ENCODE assay signal across 16 cellular contexts in the genomic region with DNA sequence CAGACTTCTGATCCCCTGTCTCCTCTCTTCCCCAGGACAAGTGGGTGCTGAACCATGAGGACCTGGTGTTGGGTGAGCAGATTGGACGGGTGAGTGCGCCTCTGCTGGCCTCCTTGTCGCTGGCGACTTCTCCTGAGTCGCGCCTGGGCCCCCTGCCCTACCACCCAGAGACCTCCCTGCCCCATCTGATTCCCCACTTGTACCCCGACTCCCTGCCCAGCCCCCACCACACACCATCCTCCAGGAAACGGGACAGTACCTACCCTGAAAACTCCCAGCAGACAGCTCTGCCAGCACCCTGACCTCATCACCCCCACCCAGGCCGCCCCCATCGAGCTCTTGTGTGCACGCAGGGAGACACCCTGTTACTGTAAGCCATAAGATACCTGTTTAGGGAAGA. TPM values are rescaled to one million over a fixed set of nuclear protein-coding genes. Genes with fewer than 3 reads are reported as not detected.
DNase-seq lines count a peak whose midpoint lies in the region; ATAC-seq, FAIRE-seq and TF ChIP-seq lines count a peak whose summit lies in the region.
"Had no signal": no experiment of that assay in that cellular context is flagged by ENCODE, and none has a peak within 500 bp of the region (broad histone marks: within the 10 kb centered on the region; RNA-seq: fewer than 3 reads in every experiment).

No MANE protein-coding gene starts in this region.

- H3K9ac ChIP-seq in kidney (ENCODE audit: low read length in 2 of 2): no peak overlapping the region

- no peaks in the 10 kb centered on the region for H3K4me1 ChIP-seq in kidney (ENCODE audit: control insufficient read depth in 1 of 2, insufficient read depth in 1 of 2, low read depth in 1 of 2, low read length in 2 of 2)
- H3K4me1 ChIP-seq: HAP-1 had no signal

- H3K27ac ChIP-seq in kidney (ENCODE audit: low read depth in 2 of 2, low read length in 2 of 2): no peak overlapping the region
- H3K27ac ChIP-seq: BLaER1 treated with 17β-estradiol and CSF1 and Interleukin-3, amounts not matched to agents 10 nM and 100 nM had no signal

- H3K27me3 Mint-ChIP-seq in activated naive CD4-positive, alpha-beta T cell treated with anti-CD3 and anti-CD28 coated beads, Interleukin-2, amount 10 ng/mL, durations not matched to agents 7 days and 5 days: no peaks in the 10 kb centered on the region
- no peaks in the 10 kb centered on the region for H3K27me3 Mint-ChIP-seq in activated naive CD4-positive, alpha-beta T cell treated with anti-CD3 and anti-CD28 coated beads for 36 hours (ENCODE audit: low read depth)
- H3K27me3 Mint-ChIP-seq in CD14-positive monocyte (ENCODE audit: low read depth in 3 of 3): peaks cover 0 to 1% (median 0%) of the 10 kb centered on the region in 3 donors
- H3K27me3 Mint-ChIP-seq in activated T-helper 1 cell treated with anti-CD3 and anti-CD28 coated beads, Interleukin-12 subunit alpha, Interleukin-12 subunit beta, Interleukin-2, Interleukin-4 antibody, amounts not matched to agents 30 ng/mL and 10 ng/mL and 1 ng/mL, durations not matched to agents 14 hours and 24 hours and 36 hours (ENCODE audit: insufficient read depth): no peaks in the 10 kb centered on the region
- H3K27me3 Mint-ChIP-seq: CD4-positive, alpha-beta T cell had no signal

- no peak for DNase-seq in activated naive CD4-positive, alpha-beta T cell treated with anti-CD3 and anti-CD28 coated beads, Interleukin-2, amount 10 ng/mL, durations not matched to agents 7 days and 5 days
- DNase-seq in activated naive CD4-positive, alpha-beta T cell treated with anti-CD3 and anti-CD28 coated beads for 36 hours: no peak
- DNase-seq in CD14-positive monocyte (ENCODE audit: low spot score) (no peak), kidney (peak; percentile 60), SW 1271 (lab: John Stamatoyannopoulos, UW) (no peak), activated gamma-delta T cell treated with Interleukin-2 at 50 U/mL for 16 hours (no peak)
- DNase-seq in activated T-helper 1 cell treated with anti-CD3 and anti-CD28 coated beads, Interleukin-12 subunit alpha, Interleukin-12 subunit beta, Interleukin-2, Interleukin-4 antibody, amounts not matched to agents 30 ng/mL and 10 ng/mL and 1 ng/mL, durations not matched to agents 14 hours and 24 hours and 36 hours (ENCODE audit: low spot score): no peak
- DNase-seq: ACHN; CD4-positive, alpha-beta T cell; DMS79 had no signal

- TF ChIP-seq CTCF in CD14-positive monocyte (IDR thresholded peaks at IDR 0.05) (no peak), kidney (IDR thresholded peaks at IDR 0.05; ENCODE audit: borderline replicate concordance, extremely low read depth, insufficient read depth) (no peak)

- no peaks in the 10 kb centered on the region for H3K9me3 Mint-ChIP-seq in activated naive CD4-positive, alpha-beta T cell treated with anti-CD3 and anti-CD28 coated beads, Interleukin-2, amount 10 ng/mL, durations not matched to agents 7 days and 5 days
- H3K9me3 Mint-ChIP-seq in activated naive CD4-positive, alpha-beta T cell treated with anti-CD3 and anti-CD28 coated beads for 36 hours: no peaks in the 10 kb centered on the region
- no peaks in the 10 kb centered on the region for H3K9me3 Mint-ChIP-seq in CD14-positive monocyte
- no peaks in the 10 kb centered on the region for H3K9me3 Mint-ChIP-seq in activated T-helper 1 cell treated with anti-CD3 and anti-CD28 coated beads, Interleukin-12 subunit alpha, Interleukin-12 subunit beta, Interleukin-2, Interleukin-4 antibody, amounts not matched to agents 30 ng/mL and 10 ng/mL and 1 ng/mL, durations not matched to agents 14 hours and 24 hours and 36 hours
- H3K9me3 Mint-ChIP-seq: CD4-positive, alpha-beta T cell; GM23338 had no signal

- no peak for FAIRE-seq in kidney (lab: Jason Lieb, UNC)
- FAIRE-seq: GM12878, GM18507 had no signal

- ATAC-seq in GM18511 (IDR thresholded peaks at IDR 0.05; ENCODE audit: unreplicated experiment): no peak
- ATAC-seq: GM12878, GM23338 had no signal

- H3K4me3 Mint-ChIP-seq in activated naive CD4-positive, alpha-beta T cell treated with anti-CD3 and anti-CD28 coated beads, Interleukin-2, amount 10 ng/mL, durations not matched to agents 7 days and 5 days: no peak overlapping the region
- no peak overlapping the region for H3K4me3 Mint-ChIP-seq in activated naive CD4-positive, alpha-beta T cell treated with anti-CD3 and anti-CD28 coated beads for 36 hours
- no peak overlapping the region for H3K4me3 Mint-ChIP-seq in CD14-positive monocyte
- no peak overlapping the region for H3K4me3 Mint-ChIP-seq in activated T-helper 1 cell treated with anti-CD3 and anti-CD28 coated beads, Interleukin-12 subunit alpha, Interleukin-12 subunit beta, Interleukin-2, Interleukin-4 antibody, amounts not matched to agents 30 ng/mL and 10 ng/mL and 1 ng/mL, durations not matched to agents 14 hours and 24 hours and 36 hours
- H3K4me3 Mint-ChIP-seq: CD4-positive, alpha-beta T cell; GM23338 had no signal

- H3K36me3 Mint-ChIP-seq in activated naive CD4-positive, alpha-beta T cell treated with anti-CD3 and anti-CD28 coated beads, Interleukin-2, amount 10 ng/mL, durations not matched to agents 7 days and 5 days: peaks cover 8% of the 10 kb centered on the region
- no peaks in the 10 kb centered on the region for H3K36me3 Mint-ChIP-seq in activated naive CD4-positive, alpha-beta T cell treated with anti-CD3 and anti-CD28 coated beads for 36 hours (ENCODE audit: low read depth)
- H3K36me3 Mint-ChIP-seq in CD14-positive monocyte: peaks cover 66 to 92% of the 10 kb centered on the region in 2 donors
- H3K36me3 Mint-ChIP-seq in activated T-helper 1 cell treated with anti-CD3 and anti-CD28 coated beads, Interleukin-12 subunit alpha, Interleukin-12 subunit beta, Interleukin-2, Interleukin-4 antibody, amounts not matched to agents 30 ng/mL and 10 ng/mL and 1 ng/mL, durations not matched to agents 14 hours and 24 hours and 36 hours (ENCODE audit: low read depth): peaks cover 47% of the 10 kb centered on the region

- no peaks in the 10 kb centered on the region for H3K4me1 Mint-ChIP-seq in activated naive CD4-positive, alpha-beta T cell treated with anti-CD3 and anti-CD28 coated beads, Interleukin-2, amount 10 ng/mL, durations not matched to agents 7 days and 5 days
- no peaks in the 10 kb centered on the region for H3K4me1 Mint-ChIP-seq in activated naive CD4-positive, alpha-beta T cell treated with anti-CD3 and anti-CD28 coated beads for 36 hours (ENCODE audit: low read depth)
- H3K4me1 Mint-ChIP-seq in CD14-positive monocyte: peaks cover 34% of the 10 kb centered on the region
- peaks cover 12% of the 10 kb centered on the region for H3K4me1 Mint-ChIP-seq in activated T-helper 1 cell treated with anti-CD3 and anti-CD28 coated beads, Interleukin-12 subunit alpha, Interleukin-12 subunit beta, Interleukin-2, Interleukin-4 antibody, amounts not matched to agents 30 ng/mL and 10 ng/mL and 1 ng/mL, durations not matched to agents 14 hours and 24 hours and 36 hours (ENCODE audit: low read depth)

- no peaks in the 10 kb centered on the region for H3K9me3 ChIP-seq in kidney (ENCODE audit: control insufficient read depth in 1 of 2, low read length in 2 of 2)
- H3K9me3 ChIP-seq: BLaER1 treated with 17β-estradiol and CSF1 and Interleukin-3, amounts not matched to agents 10 nM and 100 nM; HAP-1 had no signal

- peaks cover 4% of the 10 kb centered on the region in 2 donors for H3K36me3 ChIP-seq in kidney (ENCODE audit: control insufficient read depth in 1 of 2, insufficient read depth in 2 of 2, low read length in 2 of 2)

- H3K4me3 ChIP-seq in kidney (ENCODE audit: low read length in 2 of 2): no peak overlapping the region
- H3K4me3 ChIP-seq: BLaER1 treated with 17β-estradiol and CSF1 and Interleukin-3, amounts not matched to agents 10 nM and 100 nM; GM12878; GM23338; HAP-1 had no signal

- intact Hi-C loops in activated naive CD4-positive, alpha-beta T cell treated with anti-CD3 and anti-CD28 coated beads for 36 hours (cut with micrococcal nuclease): no loop called here
- intact Hi-C loops in CD14-positive monocyte (cut with micrococcal nuclease): no loop called here
- intact Hi-C loops in activated T-helper 1 cell treated with anti-CD3 and anti-CD28 coated beads, Interleukin-12 subunit alpha, Interleukin-12 subunit beta, Interleukin-2, Interleukin-4 antibody, amounts not matched to agents 30 ng/mL and 10 ng/mL and 1 ng/mL, durations not matched to agents 14 hours and 24 hours and 36 hours (cut with micrococcal nuclease): no loop called here
- intact Hi-C loops in kidney (cut with DNase I): no loop called here

- H3K27ac Mint-ChIP-seq in activated naive CD4-positive, alpha-beta T cell treated with anti-CD3 and anti-CD28 coated beads, Interleukin-2, amount 10 ng/mL, durations not matched to agents 7 days and 5 days: peak overlapping the region; percentile 33
- no peak overlapping the region for H3K27ac Mint-ChIP-seq in activated naive CD4-positive, alpha-beta T cell treated with anti-CD3 and anti-CD28 coated beads for 36 hours
- peak overlapping the region in 5 of 7 donors; percentile 14 to 89 (median 68) for H3K27ac Mint-ChIP-seq in CD14-positive monocyte
- peak overlapping the region; percentile 68 for H3K27ac Mint-ChIP-seq in activated T-helper 1 cell treated with anti-CD3 and anti-CD28 coated beads, Interleukin-12 subunit alpha, Interleukin-12 subunit beta, Interleukin-2, Interleukin-4 antibody, amounts not matched to agents 30 ng/mL and 10 ng/mL and 1 ng/mL, durations not matched to agents 14 hours and 24 hours and 36 hours
- H3K27ac Mint-ChIP-seq: CD4-positive, alpha-beta T cell; GM23338 had no signal

- CTCF ChIA-PET in activated naive CD4-positive, alpha-beta T cell treated with anti-CD3 and anti-CD28 coated beads, Interleukin-2, amount 10 ng/mL, durations not matched to agents 7 days and 5 days (lab: Charles Lee): no interaction called here
- CTCF ChIA-PET in activated naive CD4-positive, alpha-beta T cell treated with anti-CD3 and anti-CD28 coated beads for 36 hours (lab: Charles Lee): interaction anchor here (1.7 kb wide), 1 partner anchor 9 kb away, joined by 4 read pairs; no protein-coding TSS in a partner anchor

RNA-seq across cellular contexts. Expression of gene FES, which starts 7.7 kb away (rescaled TPM):
- 10 to 100 TPM; 22.6 to 24.2 TPM for total RNA-seq in activated naive CD4-positive, alpha-beta T cell treated with anti-CD3 and anti-CD28 coated beads for 36 hours
- 100 to 1,000 TPM; 140 to 157 TPM for polyA plus RNA-seq in CD14-positive monocyte
- 45.4 and 57.1 TPM in 2 replicates for total RNA-seq in activated T-helper 1 cell treated with anti-CD3 and anti-CD28 coated beads, Interleukin-12 subunit alpha, Interleukin-12 subunit beta, Interleukin-2, Interleukin-4 antibody, amounts not matched to agents 30 ng/mL and 10 ng/mL and 1 ng/mL, durations not matched to agents 14 hours and 24 hours and 36 hours
- 33.5 TPM for total RNA-seq in kidney
- 9.3 TPM for polyA plus RNA-seq in kidney (ENCODE audit: insufficient read depth, low read depth, low replicate concordance)

RNA-seq across cellular contexts. Expression of gene MAN2A2, which starts 11.1 kb away (rescaled TPM):
- total RNA-seq in activated naive CD4-positive, alpha-beta T cell treated with anti-CD3 and anti-CD28 coated beads for 36 hours: 100 to 1,000 TPM; 139 to 141 TPM
- polyA plus RNA-seq in CD14-positive monocyte (1 to 10 TPM; 6.6 to 7.3 TPM), kidney (ENCODE audit: insufficient read depth, low read depth, low replicate concordance) (11.4 TPM)
- total RNA-seq in activated T-helper 1 cell treated with anti-CD3 and anti-CD28 coated beads, Interleukin-12 subunit alpha, Interleukin-12 subunit beta, Interleukin-2, Interleukin-4 antibody, amounts not matched to agents 30 ng/mL and 10 ng/mL and 1 ng/mL, durations not matched to agents 14 hours and 24 hours and 36 hours: 228 and 239 TPM in 2 replicates
- 56.3 TPM for total RNA-seq in kidney

RNA-seq across cellular contexts. Expression of gene FURIN, which starts 23.6 kb away (rescaled TPM):
- total RNA-seq in activated naive CD4-positive, alpha-beta T cell treated with anti-CD3 and anti-CD28 coated beads for 36 hours: 100 to 1,000 TPM; 443 to 448 TPM
- polyA plus RNA-seq in CD14-positive monocyte: 10 to 100 TPM in 1 of 2 donors, 1 to 10 TPM in 1; 6.5 to 14.3 TPM
- total RNA-seq in activated T-helper 1 cell treated with anti-CD3 and anti-CD28 coated beads, Interleukin-12 subunit alpha, Interleukin-12 subunit beta, Interleukin-2, Interleukin-4 antibody, amounts not matched to agents 30 ng/mL and 10 ng/mL and 1 ng/mL, durations not matched to agents 14 hours and 24 hours and 36 hours: 530 and 545 TPM in 2 replicates
- 75.9 TPM for total RNA-seq in kidney
- 36.4 TPM for polyA plus RNA-seq in kidney (ENCODE audit: insufficient read depth, low read depth, low replicate concordance)

RNA-seq across cellular contexts. Expression of gene HDDC3, which starts 40.3 kb away (rescaled TPM):
- total RNA-seq in activated naive CD4-positive, alpha-beta T cell treated with anti-CD3 and anti-CD28 coated beads for 36 hours: 10 to 100 TPM; 49.8 to 51.3 TPM
- 10 to 100 TPM; 14.8 to 19.7 TPM for polyA plus RNA-seq in CD14-positive monocyte
- 38.8 and 39.0 TPM in 2 replicates for total RNA-seq in activated T-helper 1 cell treated with anti-CD3 and anti-CD28 coated beads, Interleukin-12 subunit alpha, Interleukin-12 subunit beta, Interleukin-2, Interleukin-4 antibody, amounts not matched to agents 30 ng/mL and 10 ng/mL and 1 ng/mL, durations not matched to agents 14 hours and 24 hours and 36 hours
- total RNA-seq in kidney: 15.5 TPM
- 47.3 TPM for polyA plus RNA-seq in kidney (ENCODE audit: insufficient read depth, low read depth, low replicate concordance)

RNA-seq across cellular contexts. Expression of gene UNC45A, which starts 43.1 kb away (rescaled TPM):
- total RNA-seq in activated naive CD4-positive, alpha-beta T cell treated with anti-CD3 and anti-CD28 coated beads for 36 hours: 10 to 100 TPM; 69.9 to 70.8 TPM
- polyA plus RNA-seq in CD14-positive monocyte (10 to 100 TPM; 30.4 to 42.6 TPM), kidney (ENCODE audit: insufficient read depth, low read depth, low replicate concordance) (48.9 TPM)
- 60.5 and 68.6 TPM in 2 replicates for total RNA-seq in activated T-helper 1 cell treated with anti-CD3 and anti-CD28 coated beads, Interleukin-12 subunit alpha, Interleukin-12 subunit beta, Interleukin-2, Interleukin-4 antibody, amounts not matched to agents 30 ng/mL and 10 ng/mL and 1 ng/mL, durations not matched to agents 14 hours and 24 hours and 36 hours
- 62.8 TPM for total RNA-seq in kidney
